Comparison of ENCODE assay signal across 26 cellular contexts in the genomic region with DNA sequence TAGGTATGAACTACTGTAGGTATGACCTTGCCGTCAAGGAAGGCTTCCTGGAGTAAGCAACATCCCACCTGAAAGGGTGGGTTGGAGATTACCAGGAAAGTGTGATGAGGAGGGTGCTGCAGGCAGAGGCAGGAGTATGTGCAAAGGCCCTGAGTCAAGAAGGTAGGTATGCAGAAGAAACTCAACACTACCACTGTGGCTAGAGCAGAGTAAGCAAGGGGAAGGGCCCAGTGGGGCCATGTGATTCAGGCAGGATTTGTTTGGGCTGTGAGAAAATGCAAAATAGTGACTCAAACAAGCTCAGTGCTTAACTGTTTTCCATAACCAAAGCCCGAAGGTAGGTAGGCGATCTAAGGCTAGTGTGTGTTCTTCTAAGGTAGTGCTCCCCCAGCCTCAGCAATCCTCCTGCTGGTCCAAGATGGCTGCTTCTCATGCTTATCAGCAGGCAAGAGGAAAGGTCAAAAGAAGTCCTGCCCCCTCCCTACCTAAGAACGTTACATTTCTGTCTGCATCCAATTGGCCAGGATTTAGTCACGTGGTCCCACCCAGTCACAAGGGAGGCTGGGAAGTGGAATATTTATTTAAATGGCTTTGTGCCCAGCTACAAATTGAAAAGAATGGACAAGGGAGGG. TPM values are rescaled to one million over a fixed set of nuclear protein-coding genes. Genes with fewer than 3 reads are reported as not detected.
DNase-seq lines count a peak whose midpoint lies in the region; ATAC-seq and TF ChIP-seq lines count a peak whose summit lies in the region.
"Had no signal": no experiment of that assay in that cellular context is flagged by ENCODE, and none has a peak within 500 bp of the region (broad histone marks: within the 10 kb centered on the region; RNA-seq: fewer than 3 reads in every experiment).

No MANE protein-coding gene starts in this region.

- BruUV-seq in MCF 10A (replicated peaks; lab: Mats Ljungman, UMichigan): no TSS peak

- intact Hi-C loops in MCF 10A (cut with micrococcal nuclease): no loop called here
- intact Hi-C loops in breast epithelium (cut with DNase I; ENCODE audit: low total_unique reads): no loop called here
- intact Hi-C loops in natural killer cell (cut with micrococcal nuclease): loop anchor here (1.0 kb wide), 1 partner anchor 208 kb away; no protein-coding TSS in a partner anchor

- H3K27me3 Mint-ChIP-seq in MCF 10A (ENCODE audit: insufficient read depth, unreplicated experiment): no peaks in the 10 kb centered on the region
- peaks cover 0 to 3% of the 10 kb centered on the region in 2 donors for H3K27me3 Mint-ChIP-seq in natural killer cell (ENCODE audit: low read depth in 2 of 2)
- no peaks in the 10 kb centered on the region for H3K27me3 Mint-ChIP-seq in stimulated activated memory B cell treated with anti-CD40 and anti-IgM and Interleukin-4, amounts not matched to agents 10 μg/mL and 1 μg/mL and 100 μg/mL, for 72 hours
- H3K27me3 Mint-ChIP-seq in stimulated activated naive B cell treated with anti-CD40 and anti-IgM and Interleukin-4, amounts not matched to agents 10 μg/mL and 1 μg/mL and 100 μg/mL, for 72 hours: no peaks in the 10 kb centered on the region
- H3K27me3 Mint-ChIP-seq: CD4-positive, alpha-beta T cell; IgD-negative memory B cell; memory B cell; naive thymus-derived CD8-positive, alpha-beta T cell had no signal

- CTCF ChIA-PET in MCF 10A (lab: Yijun Ruan, JAX): interaction anchor here (0.7 to 2.0 kb wide), 5 partner anchors 11 to 693 kb away, joined by 3 to 6 read pairs (median 3); no protein-coding TSS in a partner anchor

- ATAC-seq in natural killer cell: no peak
- ATAC-seq in stimulated activated memory B cell treated with anti-CD40 and anti-IgM and Interleukin-4, amounts not matched to agents 10 μg/mL and 1 μg/mL and 100 μg/mL, for 72 hours: no peak
- no peak for ATAC-seq in stimulated activated naive B cell treated with anti-CD40 and anti-IgM and Interleukin-4, amounts not matched to agents 10 μg/mL and 1 μg/mL and 100 μg/mL, for 72 hours (replicated peaks)
- ATAC-seq: heart right ventricle; naive thymus-derived CD8-positive, alpha-beta T cell had no signal

- H3K4me1 Mint-ChIP-seq in MCF 10A (ENCODE audit: insufficient read depth, unreplicated experiment): peaks cover 7% of the 10 kb centered on the region
- peaks cover 5 to 11% of the 10 kb centered on the region in 2 donors for H3K4me1 Mint-ChIP-seq in natural killer cell
- peaks cover 10% of the 10 kb centered on the region for H3K4me1 Mint-ChIP-seq in stimulated activated memory B cell treated with anti-CD40 and anti-IgM and Interleukin-4, amounts not matched to agents 10 μg/mL and 1 μg/mL and 100 μg/mL, for 72 hours
- H3K4me1 Mint-ChIP-seq in stimulated activated naive B cell treated with anti-CD40 and anti-IgM and Interleukin-4, amounts not matched to agents 10 μg/mL and 1 μg/mL and 100 μg/mL, for 72 hours: peaks cover 5 to 10% of the 10 kb centered on the region in 2 donors
- H3K4me1 Mint-ChIP-seq: memory B cell had no signal

- H3K36me3 ChIP-seq in breast epithelium: no peaks in the 10 kb centered on the region
- H3K36me3 ChIP-seq: heart right ventricle, WERI-Rb-1 had no signal

- H3K27ac Mint-ChIP-seq in MCF 10A (ENCODE audit: low read depth, unreplicated experiment) (peak overlapping the region; percentile 43), natural killer cell (no peak overlapping the region)
- no peak overlapping the region for H3K27ac Mint-ChIP-seq in stimulated activated memory B cell treated with anti-CD40 and anti-IgM and Interleukin-4, amounts not matched to agents 10 μg/mL and 1 μg/mL and 100 μg/mL, for 72 hours
- H3K27ac Mint-ChIP-seq in stimulated activated naive B cell treated with anti-CD40 and anti-IgM and Interleukin-4, amounts not matched to agents 10 μg/mL and 1 μg/mL and 100 μg/mL, for 72 hours: no peak overlapping the region
- H3K27ac Mint-ChIP-seq: activated CD4-positive, alpha-beta memory T cell treated with anti-CD3 and anti-CD28 coated beads, Interleukin-2, amount 10 ng/mL, durations not matched to agents 7 days and 5 days; CD4-positive, alpha-beta T cell; memory B cell; naive thymus-derived CD8-positive, alpha-beta T cell had no signal

- H3K36me3 Mint-ChIP-seq in MCF 10A (ENCODE audit: insufficient read depth, unreplicated experiment) (no peaks in the 10 kb centered on the region), natural killer cell (no peaks in the 10 kb centered on the region)
- no peaks in the 10 kb centered on the region for H3K36me3 Mint-ChIP-seq in stimulated activated memory B cell treated with anti-CD40 and anti-IgM and Interleukin-4, amounts not matched to agents 10 μg/mL and 1 μg/mL and 100 μg/mL, for 72 hours
- H3K36me3 Mint-ChIP-seq in stimulated activated naive B cell treated with anti-CD40 and anti-IgM and Interleukin-4, amounts not matched to agents 10 μg/mL and 1 μg/mL and 100 μg/mL, for 72 hours: no peaks in the 10 kb centered on the region
- H3K36me3 Mint-ChIP-seq: IgD-negative memory B cell; memory B cell; naive thymus-derived CD8-positive, alpha-beta T cell had no signal

- TF ChIP-seq POLR2A in breast epithelium (IDR thresholded peaks at IDR 0.05): no peak

- no peaks in the 10 kb centered on the region for H3K4me1 ChIP-seq in breast epithelium

- H3K27me3 ChIP-seq in breast epithelium: no peaks in the 10 kb centered on the region
- H3K27me3 ChIP-seq: dorsolateral prefrontal cortex had no signal

- no peaks in the 10 kb centered on the region for H3K9me3 Mint-ChIP-seq in MCF 10A (ENCODE audit: unreplicated experiment)
- no peaks in the 10 kb centered on the region for H3K9me3 Mint-ChIP-seq in natural killer cell
- H3K9me3 Mint-ChIP-seq in stimulated activated memory B cell treated with anti-CD40 and anti-IgM and Interleukin-4, amounts not matched to agents 10 μg/mL and 1 μg/mL and 100 μg/mL, for 72 hours: no peaks in the 10 kb centered on the region
- H3K9me3 Mint-ChIP-seq in stimulated activated naive B cell treated with anti-CD40 and anti-IgM and Interleukin-4, amounts not matched to agents 10 μg/mL and 1 μg/mL and 100 μg/mL, for 72 hours: no peaks in the 10 kb centered on the region
- H3K9me3 Mint-ChIP-seq: CD4-positive, alpha-beta T cell; memory B cell; naive thymus-derived CD8-positive, alpha-beta T cell had no signal

- H3K4me3 Mint-ChIP-seq in MCF 10A (ENCODE audit: unreplicated experiment) (no peak overlapping the region), natural killer cell (no peak overlapping the region)
- H3K4me3 Mint-ChIP-seq in stimulated activated memory B cell treated with anti-CD40 and anti-IgM and Interleukin-4, amounts not matched to agents 10 μg/mL and 1 μg/mL and 100 μg/mL, for 72 hours: no peak overlapping the region
- no peak overlapping the region for H3K4me3 Mint-ChIP-seq in stimulated activated naive B cell treated with anti-CD40 and anti-IgM and Interleukin-4, amounts not matched to agents 10 μg/mL and 1 μg/mL and 100 μg/mL, for 72 hours
- H3K4me3 Mint-ChIP-seq: activated CD4-positive, alpha-beta memory T cell treated with anti-CD3 and anti-CD28 coated beads, Interleukin-2, amount 10 ng/mL, durations not matched to agents 7 days and 5 days; CD4-positive, alpha-beta T cell; memory B cell; naive thymus-derived CD8-positive, alpha-beta T cell had no signal

- POLR2A ChIA-PET in MCF 10A (lab: Yijun Ruan, JAX): no interaction called here

- H3K9me3 ChIP-seq in breast epithelium: no peaks in the 10 kb centered on the region
- H3K9me3 ChIP-seq: heart right ventricle had no signal

- no peak for DNase-seq in MCF 10A (ENCODE audit: unreplicated experiment)
- DNase-seq in breast epithelium (ENCODE audit: low spot score in 2 of 2): no peak
- peak; percentile 25 for DNase-seq in M059J (ENCODE audit: low read depth)
- DNase-seq in fibroblast of gingiva (ENCODE audit: low read depth): peak; percentile 15
- DNase-seq in natural killer cell: no peak
- DNase-seq in stimulated activated naive B cell treated with anti-CD40 and anti-IgM and Interleukin-4, amounts not matched to agents 10 μg/mL and 1 μg/mL and 100 μg/mL, for 72 hours: no peak
- no peak for DNase-seq in C1 segment of cervical spinal cord (lab: John Stamatoyannopoulos, UW)
- DNase-seq: ACHN; activated CD4-positive, alpha-beta memory T cell treated with anti-CD3 and anti-CD28 coated beads, Interleukin-2, amount 10 ng/mL, durations not matched to agents 7 days and 5 days; activated T-cell treated with anti-CD3 and anti-CD28 coated beads, Interleukin-2, amount 50 U/mL, for 48 hours; CD4-positive, alpha-beta T cell; DMS53; dorsolateral prefrontal cortex; heart right ventricle; naive thymus-derived CD8-positive, alpha-beta T cell; NCI-H2081; WERI-Rb-1 had no signal

- H3K27ac ChIP-seq in breast epithelium: no peak overlapping the region
- H3K27ac ChIP-seq: dorsolateral prefrontal cortex, heart right ventricle, WERI-Rb-1 had no signal

- TF ChIP-seq CTCF in MCF 10A (IDR thresholded peaks at IDR 0.05; ENCODE audit: unreplicated experiment): no peak
- TF ChIP-seq CTCF in breast epithelium (IDR thresholded peaks at IDR 0.05): no peak
- TF ChIP-seq CTCF in natural killer cell (IDR thresholded peaks at IDR 0.05): no peak

- H3K4me3 ChIP-seq in breast epithelium: no peak overlapping the region
- H3K4me3 ChIP-seq: dorsolateral prefrontal cortex, heart right ventricle, smooth muscle cell had no signal

RNA-seq across cellular contexts. Expression of gene HMGA1, which starts 36.2 kb away (rescaled TPM):
- total RNA-seq in MCF 10A (2022): 154 and 202 TPM in 2 replicates
- 10 to 100 TPM; 10.9 to 20.9 (median 12.8) TPM for total RNA-seq in breast epithelium
- total RNA-seq in M059J (2014; rRNA removed; shearing (Covaris generic)): 124 and 169 TPM in 2 replicates
- 10 to 100 TPM; 63.1 to 84.2 (median 77.3) TPM for total RNA-seq in natural killer cell

RNA-seq across cellular contexts. Expression of gene SMIM29, which starts 48.4 kb away (rescaled TPM):
- total RNA-seq in MCF 10A (2022): 12.0 and 25.7 TPM in 2 replicates
- 10 to 100 TPM; 22.0 to 25.3 (median 22.8) TPM for total RNA-seq in breast epithelium
- total RNA-seq in M059J (2014; rRNA removed; shearing (Covaris generic)): 50.5 and 73.3 TPM in 2 replicates
- 10 to 100 TPM; 30.8 to 48.0 (median 39.7) TPM for total RNA-seq in natural killer cell

RNA-seq across cellular contexts. Expression of gene GRM4, which starts 54.6 kb away (rescaled TPM):
- total RNA-seq in MCF 10A (2022): not detected in 2 replicates
- not detected for total RNA-seq in breast epithelium
- total RNA-seq in M059J (2014; rRNA removed; shearing (Covaris generic)): not detected in 2 replicates
- not detected for total RNA-seq in natural killer cell
- total RNA-seq: activated CD4-positive, alpha-beta memory T cell treated with anti-CD3 and anti-CD28 coated beads, Interleukin-2, amount 10 ng/mL, durations not matched to agents 7 days and 5 days; bronchial epithelial cell; heart right ventricle; kidney; naive thymus-derived CD8-positive, alpha-beta T cell; NCI-H460; pulmonary artery endothelial cell; smooth muscle cell; T-helper 1 cell treated with Interleukin-12 subunit alpha and Interleukin-12 subunit beta and Interleukin-4 antibody, amounts not matched to agents 30 ng/mL and 1 ng/mL, for 36 hours had no signal

Comparison
In these comparisons a context has a peak if more than half of its experiments do, and no peak if none do; other contexts are left out.
1. DNase-seq: peak in M059J (single experiment) and fibroblast of gingiva (single experiment); none in MCF 10A (single experiment), breast epithelium (0 of 2), natural killer cell (single experiment), stimulated activated naive B cell treated with anti-CD40 and anti-IgM and Interleukin-4, amounts not matched to agents 10 μg/mL and 1 μg/mL and 100 μg/mL, for 72 hours (single experiment) and C1 segment of cervical spinal cord (0 of 14).